ENCODE assay signal across 18 cellular contexts in the genomic region with DNA sequence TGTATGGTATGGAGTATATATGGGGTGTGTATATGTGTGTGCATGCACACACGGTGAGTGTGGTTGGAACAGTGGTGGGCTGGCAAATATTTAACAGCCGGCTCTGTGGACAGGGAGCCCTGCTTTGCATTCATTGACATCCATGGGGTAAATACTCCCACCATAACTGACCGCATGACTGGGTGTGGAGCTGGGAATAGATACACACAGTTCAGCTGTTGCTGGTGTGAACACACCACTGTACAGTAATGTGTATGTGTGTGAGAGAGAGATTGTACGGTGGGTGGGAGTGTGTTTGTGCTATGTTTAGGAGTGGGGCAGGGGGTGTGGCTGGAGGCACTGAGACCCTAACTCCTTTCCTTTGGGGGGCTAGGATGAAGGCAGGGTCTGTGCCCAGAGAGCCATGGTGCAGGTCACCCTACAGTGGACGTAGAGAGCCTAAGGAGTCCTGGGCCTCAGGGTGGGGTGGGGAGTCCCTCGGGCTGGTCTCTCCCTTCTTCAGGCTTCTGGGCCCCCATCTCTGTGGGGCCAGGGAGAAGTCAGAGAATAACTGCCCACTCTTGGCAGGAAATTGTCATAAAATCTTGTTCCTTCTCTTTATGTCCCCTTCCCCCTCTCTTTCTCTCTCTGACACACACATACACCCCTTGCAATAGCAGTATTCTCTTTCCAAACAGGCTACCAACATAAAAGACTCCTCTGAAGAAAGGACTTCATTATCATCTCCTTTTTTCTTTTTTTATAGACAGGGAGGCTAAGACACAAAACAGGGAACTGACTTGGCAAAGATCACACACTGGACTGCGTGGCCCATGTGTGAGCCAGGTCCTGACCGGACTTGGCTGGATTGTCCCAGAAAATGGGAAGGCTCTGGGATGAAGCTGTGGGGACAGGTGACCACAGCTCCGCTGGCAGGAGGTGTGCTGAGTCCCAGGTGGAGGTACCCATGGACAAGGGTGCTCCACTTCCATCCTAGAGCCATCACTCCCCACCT. TPM values are rescaled to one million over a fixed set of nuclear protein-coding genes. Genes with fewer than 3 reads are reported as not detected.
A peak's percentile ranks its signal among the peaks of the same experiment; 100 is the strongest.
DNase-seq lines count a peak whose midpoint lies in the region; FAIRE-seq and TF ChIP-seq lines count a peak whose summit lies in the region.
"Had no signal": no experiment of that assay in that cellular context is flagged by ENCODE, and none has a peak within 500 bp of the region (broad histone marks: within the 10 kb centered on the region; RNA-seq: fewer than 3 reads in every experiment).

No MANE protein-coding gene starts in this region.

- H3K79me2 ChIP-seq in Loucy (ENCODE audit: insufficient read depth, low read length) (no peaks in the 10 kb centered on the region), astrocyte (ENCODE audit: insufficient read depth, low read length) (no peaks in the 10 kb centered on the region), osteoblast (ENCODE audit: insufficient read depth, low read length) (no peaks in the 10 kb centered on the region)

- no peak for FAIRE-seq in astrocyte (lab: Jason Lieb, UNC)
- FAIRE-seq: HTR-8/SVneo had no signal

- H3K36me3 ChIP-seq in Loucy (ENCODE audit: insufficient read depth, low read length) (no peaks in the 10 kb centered on the region), astrocyte (ENCODE audit: insufficient read depth, low read length) (no peaks in the 10 kb centered on the region), osteoblast (ENCODE audit: insufficient read depth, low read length) (no peaks in the 10 kb centered on the region)
- H3K36me3 ChIP-seq: BLaER1 had no signal

- H3K4me3 ChIP-seq in Loucy (ENCODE audit: low read length, poor library complexity, severe bottlenecking) (peak overlapping the region; percentile 39), astrocyte (ENCODE audit: insufficient read depth, low read depth, low read length) (no peak overlapping the region), osteoblast (ENCODE audit: insufficient read depth, low read length) (no peak overlapping the region)
- H3K4me3 ChIP-seq: BLaER1 had no signal

- peaks cover 26% of the 10 kb centered on the region for H3K36me3 Mint-ChIP-seq in astrocyte (ENCODE audit: low read depth, unreplicated experiment)

- H2AFZ ChIP-seq in Loucy (ENCODE audit: low read length): no peak overlapping the region
- no peak overlapping the region for H2AFZ ChIP-seq in astrocyte (ENCODE audit: low read depth, low read length)
- no peak overlapping the region for H2AFZ ChIP-seq in osteoblast (ENCODE audit: low read length)

- H3K9me3 ChIP-seq in Loucy (ENCODE audit: insufficient read depth, low read depth, low read length) (no peaks in the 10 kb centered on the region), astrocyte (ENCODE audit: insufficient read depth, low read depth, low read length) (no peaks in the 10 kb centered on the region), osteoblast (ENCODE audit: low read depth, low read length) (no peaks in the 10 kb centered on the region)
- H3K9me3 ChIP-seq: BLaER1, Caco-2 had no signal

- peaks cover 53% of the 10 kb centered on the region for H3K27me3 Mint-ChIP-seq in astrocyte (ENCODE audit: low read depth, unreplicated experiment)

- H3K4me1 ChIP-seq in Loucy (ENCODE audit: insufficient read depth, low read length, poor library complexity, severe bottlenecking) (peaks cover 22% of the 10 kb centered on the region), astrocyte (ENCODE audit: insufficient read depth, low read length) (peaks cover 3% of the 10 kb centered on the region), osteoblast (ENCODE audit: insufficient read depth, low read length) (no peaks in the 10 kb centered on the region)

- H3K27me3 ChIP-seq in Loucy (ENCODE audit: insufficient read depth, low read length, poor library complexity, severe bottlenecking) (no peaks in the 10 kb centered on the region), astrocyte (ENCODE audit: insufficient read depth, low read length) (peaks cover 28% of the 10 kb centered on the region), osteoblast (ENCODE audit: insufficient read depth, low read length) (peaks cover 39% of the 10 kb centered on the region)

- H4K20me1 ChIP-seq in Loucy (ENCODE audit: insufficient read depth, low read length, poor library complexity, severe bottlenecking): no peaks in the 10 kb centered on the region
- peaks cover 22% of the 10 kb centered on the region for H4K20me1 ChIP-seq in astrocyte (ENCODE audit: insufficient read depth, low read length)
- H4K20me1 ChIP-seq in osteoblast (ENCODE audit: insufficient read depth, low read length): peaks cover 14% of the 10 kb centered on the region

- DNase-seq in SIG-M5 treated with dmso at 0.1 percent for 504 hours (lab: John Stamatoyannopoulos, UW; ENCODE audit: unreplicated experiment) (peak; percentile 3), SIG-M5 (lab: John Stamatoyannopoulos, UW) (no peak), astrocyte (ENCODE audit: low read depth) (no peak), osteoblast (ENCODE audit: insufficient read length, low spot score, missing footprints) (peak; percentile 82), SKM-1 treated with dmso at 0.1 percent for 144 hours (lab: John Stamatoyannopoulos, UW; ENCODE audit: unreplicated experiment) (no peak), Kasumi-1 (lab: John Stamatoyannopoulos, UW) (no peak)
- no peak for DNase-seq in stimulated activated CD8-positive, alpha-beta memory T cell treated with anti-CD3 and anti-CD28 coated beads, Interleukin-4, amount 100 ng/mL, for 48 hours
- DNase-seq: AML-193, Caco-2, DMS53, GF-D8, HCEC 1CT had no signal

- H3K4me1 Mint-ChIP-seq in astrocyte (ENCODE audit: low read depth, unreplicated experiment): peaks cover 9% of the 10 kb centered on the region

- H3K9ac ChIP-seq in Loucy (ENCODE audit: low read depth, low read length, poor library complexity, severe bottlenecking) (peak overlapping the region; percentile 40), astrocyte (ENCODE audit: low read length) (no peak overlapping the region)
- H3K9ac ChIP-seq: BLaER1 had no signal

- H3K27ac ChIP-seq in astrocyte (ENCODE audit: low read depth, low read length): no peak overlapping the region
- H3K27ac ChIP-seq in osteoblast (ENCODE audit: low read depth, low read length): no peak overlapping the region
- H3K27ac ChIP-seq: 22Rv1, BLaER1 had no signal

- H3F3A ChIP-seq in Loucy (ENCODE audit: low read depth): no peaks in the 10 kb centered on the region

- H3K9me2 ChIP-seq in Loucy (replicated peaks; ENCODE audit: low read depth, low read length): no peaks in the 10 kb centered on the region

- TF ChIP-seq CTCF in Loucy (conservative IDR thresholded peaks at IDR 0.05; ENCODE audit: low read length) (no peak), astrocyte (IDR thresholded peaks at IDR 0.05; ENCODE audit: insufficient read depth, low read depth, low read length) (no peak), osteoblast (IDR thresholded peaks at IDR 0.05; ENCODE audit: extremely low read depth, low read depth, low read length) (no peak)

- peaks cover 9% of the 10 kb centered on the region for H3K9me3 Mint-ChIP-seq in astrocyte (ENCODE audit: unreplicated experiment)

- H3K27ac Mint-ChIP-seq in astrocyte (ENCODE audit: unreplicated experiment): peak overlapping the region; percentile 48

- H3K4me2 ChIP-seq in Loucy (ENCODE audit: low read depth, low read length, poor library complexity, severe bottlenecking): peak overlapping the region; percentile 71
- no peak overlapping the region for H3K4me2 ChIP-seq in astrocyte (ENCODE audit: low read length)
- H3K4me2 ChIP-seq in osteoblast (ENCODE audit: insufficient read depth, low read length): no peak overlapping the region
- H3K4me2 ChIP-seq: BLaER1 had no signal

- no peak overlapping the region for H3K4me3 Mint-ChIP-seq in astrocyte (ENCODE audit: unreplicated experiment)
- H3K4me3 Mint-ChIP-seq: CD8-positive, alpha-beta memory T cell had no signal

RNA-seq across cellular contexts. Expression of a gene that starts 3.2 kb away (rescaled TPM):
- total RNA-seq in astrocyte (0.14 and 0.16 TPM in 2 replicates), osteoblast (not detected in 2 replicates)
- total RNA-seq: CD8-positive, alpha-beta memory T cell; H4 had no signal

RNA-seq across cellular contexts. Expression of a gene that starts 31.7 kb away (rescaled TPM):
- total RNA-seq in astrocyte: 31.3 and 32.8 TPM in 2 replicates
- 16.5 and 19.9 TPM in 2 replicates for total RNA-seq in osteoblast

RNA-seq across cellular contexts. Expression of a gene that starts 55.1 kb away (rescaled TPM):
- total RNA-seq in astrocyte (69.7 and 79.2 TPM in 2 replicates), osteoblast (56.6 and 57.5 TPM in 2 replicates)

Comparison
In these comparisons a context has a peak if more than half of its experiments do, and no peak if none do; other contexts are left out.
1. DNase-seq: peak in SIG-M5 treated with dmso at 0.1 percent for 504 hours (single experiment) and osteoblast (single experiment); none in SIG-M5 (single experiment), astrocyte (single experiment), SKM-1 treated with dmso at 0.1 percent for 144 hours (single experiment), Kasumi-1 (0 of 2) and stimulated activated CD8-positive, alpha-beta memory T cell treated with anti-CD3 and anti-CD28 coated beads, Interleukin-4, amount 100 ng/mL, for 48 hours (single experiment).